In genomic region chr6:105810105-105810921, GRCh38 we compare ENCODE assay signal across 8 cellular contexts.
DNase-seq lines count a peak whose midpoint lies in the region; ATAC-seq and TF ChIP-seq lines count a peak whose summit lies in the region.

No MANE protein-coding gene starts in this region.

- no peaks in the 10 kb centered on the region for H3K36me3 Mint-ChIP-seq in osteocyte (ENCODE audit: unreplicated experiment)

- peaks cover 22% of the 10 kb centered on the region for H3K4me1 Mint-ChIP-seq in osteocyte (ENCODE audit: unreplicated experiment)

- H3K9me3 Mint-ChIP-seq in osteocyte (ENCODE audit: unreplicated experiment), result no peaks in the 10 kb centered on the region

- H3K4me1 ChIP-seq in colonic mucosa, result peaks cover 3% of the 10 kb centered on the region

- H3K4me3 Mint-ChIP-seq in osteocyte (ENCODE audit: unreplicated experiment), result peak overlapping the region; percentile 33

- no peaks in the 10 kb centered on the region for H3K27me3 ChIP-seq in colonic mucosa

- no peak overlapping the region for H3K27ac ChIP-seq in colonic mucosa

- H3K9ac ChIP-seq in colonic mucosa (ENCODE audit: low read depth in 2 of 2, low read length in 2 of 2), result no peak overlapping the region

- peak overlapping the region; percentile 82 for H3K27ac Mint-ChIP-seq in osteocyte (ENCODE audit: unreplicated experiment)

- DNase-seq in A172 (ENCODE audit: low spot score), result peak; percentile 76
- peak; percentile 17 to 77 for DNase-seq in SW 1271 (lab: John Stamatoyannopoulos, UW)
- peak; percentile 40 for DNase-seq in colonic mucosa
- DNase-seq in osteocyte (ENCODE audit: extremely low spot score, unreplicated experiment), result no peak
- no peak for DNase-seq in mesenteric fat pad (ENCODE audit: low spot score)

- TF ChIP-seq CTCF in colonic mucosa (IDR thresholded peaks at IDR 0.05) (no peak), osteocyte (IDR thresholded peaks at IDR 0.05) (no peak)

- no peaks in the 10 kb centered on the region for H3K27me3 Mint-ChIP-seq in osteocyte (ENCODE audit: unreplicated experiment)

- no peaks in the 10 kb centered on the region for H3K36me3 ChIP-seq in colonic mucosa

- H3K4me3 ChIP-seq in colonic mucosa, result no peak overlapping the region

- ATAC-seq in GM18511 (IDR thresholded peaks at IDR 0.05; ENCODE audit: unreplicated experiment) (peak; percentile 80), HG03442 (IDR thresholded peaks at IDR 0.05; ENCODE audit: unreplicated experiment) (peak; percentile 85), GM21367 (IDR thresholded peaks at IDR 0.05; ENCODE audit: unreplicated experiment) (no peak)

- H3K9me3 ChIP-seq in colonic mucosa, result no peaks in the 10 kb centered on the region

- intact Hi-C loops in colonic mucosa (cut with DNase I), result no loop called here

Comparison
In these comparisons a context has a peak if more than half of its experiments do, and no peak if none do; other contexts are left out.
1. DNase-seq: peak in A172 (single experiment), SW 1271 (2 of 2) and colonic mucosa (single experiment); none in osteocyte (single experiment) and mesenteric fat pad (single experiment).